8 cellular contexts compared by ENCODE assay signal in genomic region chr5:159337291-159337974, GRCh38. TPM values are rescaled to one million over a fixed set of nuclear protein-coding genes. Genes with fewer than 3 reads are reported as not detected.
DNase-seq lines count a peak whose midpoint lies in the region; FAIRE-seq lines count a peak whose summit lies in the region.

No MANE protein-coding gene starts in this region.

- H3K9me3 ChIP-seq in neuronal stem cell (replicated peaks in 1 of 2; ENCODE audit: control insufficient read depth in 2 of 2, insufficient read depth in 1 of 2, low read depth in 1 of 2, low read length in 2 of 2), result no peaks in the 10 kb centered on the region

- H2AK5ac ChIP-seq in mesendoderm (ENCODE audit: low read length) (no peak overlapping the region), neuronal stem cell (ENCODE audit: low read depth, low read length) (no peak overlapping the region)

- H3K4me3 ChIP-seq in mesendoderm (ENCODE audit: low read length) (no peak overlapping the region), neuronal stem cell (ENCODE audit: low read length in 2 of 2) (no peak overlapping the region)

- H3K56ac ChIP-seq in mesendoderm (ENCODE audit: low read length), result no peak overlapping the region

- H3K4me2 ChIP-seq in mesendoderm (ENCODE audit: low read length) (no peak overlapping the region), neuronal stem cell (ENCODE audit: insufficient read depth, low read length, poor library complexity, severe bottlenecking) (no peak overlapping the region)

- no peak overlapping the region for H3K4ac ChIP-seq in mesendoderm (ENCODE audit: low read depth, low read length)
- H3K4ac ChIP-seq in neuronal stem cell (ENCODE audit: low read length), result no peak overlapping the region

- peaks cover 83% of the 10 kb centered on the region for H3K4me1 Mint-ChIP-seq in activated naive CD4-positive, alpha-beta T cell treated with anti-CD3 and anti-CD28 coated beads, Interleukin-2, amount 10 ng/mL, durations not matched to agents 7 days and 5 days

- H3K23ac ChIP-seq in mesendoderm (ENCODE audit: low read length), result no peak overlapping the region
- H3K23ac ChIP-seq in neuronal stem cell (ENCODE audit: low read depth, low read length, poor library complexity), result no peak overlapping the region

- H2BK5ac ChIP-seq in mesendoderm (ENCODE audit: low read length), result no peak overlapping the region
- H2BK5ac ChIP-seq in neuronal stem cell (ENCODE audit: low read length), result no peak overlapping the region

- no peaks in the 10 kb centered on the region for H3K79me2 ChIP-seq in mesendoderm (ENCODE audit: control insufficient read depth, insufficient read depth, low read length)

- H3K27ac Mint-ChIP-seq in activated naive CD4-positive, alpha-beta T cell treated with anti-CD3 and anti-CD28 coated beads, Interleukin-2, amount 10 ng/mL, durations not matched to agents 7 days and 5 days, result peak overlapping the region; percentile 97

- H2BK120ac ChIP-seq in mesendoderm (ENCODE audit: low read depth, low read length), result no peak overlapping the region
- no peak overlapping the region for H2BK120ac ChIP-seq in neuronal stem cell (ENCODE audit: low read depth, low read length)

- H3K4me1 ChIP-seq in mesendoderm (ENCODE audit: control insufficient read depth, low read depth, low read length) (no peaks in the 10 kb centered on the region), neuronal stem cell (ENCODE audit: control insufficient read depth in 2 of 2, insufficient read depth in 1 of 2, low read depth in 1 of 2, low read length in 2 of 2) (no peaks in the 10 kb centered on the region)

- no peak overlapping the region for H2BK12ac ChIP-seq in neuronal stem cell (ENCODE audit: low read length)

- no peak overlapping the region for H4K91ac ChIP-seq in neuronal stem cell (ENCODE audit: low read depth, low read length, poor library complexity)

- WGBS in mesendoderm (ENCODE audit: extremely low coverage, insufficient coverage, low lambda C conversion rate), result no CpG with 5 or more reads among the region's 1 CpG
- no CpG with 5 or more reads among the region's 1 CpG for WGBS in neuronal stem cell (ENCODE audit: extremely low coverage in 2 of 2, insufficient read length in 2 of 2, insufficient replicate concordance in 1 of 2), 2 donors

- peaks cover 3% of the 10 kb centered on the region for H3K27me3 Mint-ChIP-seq in activated naive CD4-positive, alpha-beta T cell treated with anti-CD3 and anti-CD28 coated beads, Interleukin-2, amount 10 ng/mL, durations not matched to agents 7 days and 5 days

- DNase-seq in GF-D8 (lab: John Stamatoyannopoulos, UW) (peak; percentile 62), RCC 7860 (ENCODE audit: low spot score) (peak; percentile 54), mesendoderm (peak; percentile 12), NK-92 (lab: John Stamatoyannopoulos, UW; ENCODE audit: unreplicated experiment) (no peak), NCI-H748 treated with DMSO at 0.1 percent for 48 hours (lab: John Stamatoyannopoulos, UW) (no peak), neuronal stem cell (ENCODE audit: low spot score) (no peak), NCI-H2029 (lab: John Stamatoyannopoulos, UW) (no peak)
- peak; percentile 76 for DNase-seq in activated naive CD4-positive, alpha-beta T cell treated with anti-CD3 and anti-CD28 coated beads, Interleukin-2, amount 10 ng/mL, durations not matched to agents 7 days and 5 days

- H4K8ac ChIP-seq in mesendoderm (ENCODE audit: low read depth, low read length) (no peak overlapping the region), neuronal stem cell (ENCODE audit: low read depth, low read length) (no peak overlapping the region)

- no peak overlapping the region for H3K18ac ChIP-seq in mesendoderm (ENCODE audit: low read length)
- no peak overlapping the region for H3K18ac ChIP-seq in neuronal stem cell (ENCODE audit: low read length)

- H3K27me3 ChIP-seq in mesendoderm (ENCODE audit: insufficient read depth, low read length, poor library complexity) (no peaks in the 10 kb centered on the region), neuronal stem cell (ENCODE audit: control insufficient read depth in 3 of 3, insufficient read depth in 3 of 3, low read depth in 1 of 3, low read length in 3 of 3) (peaks cover 0 to 4% (median 0%) of the 10 kb centered on the region in 3 experiments)

- FAIRE-seq in RCC 7860 (lab: Jason Lieb, UNC), result peak; percentile 77

- H3K36me3 ChIP-seq in mesendoderm (ENCODE audit: control insufficient read depth, insufficient read depth, low read length), result no peaks in the 10 kb centered on the region
- no peaks in the 10 kb centered on the region for H3K36me3 ChIP-seq in neuronal stem cell (replicated peaks in 1 of 2; ENCODE audit: control insufficient read depth in 2 of 2, insufficient read depth in 2 of 2, low read length in 2 of 2)

- H3K79me1 ChIP-seq in mesendoderm (ENCODE audit: low read length) (no peaks in the 10 kb centered on the region), neuronal stem cell (ENCODE audit: low read depth, low read length) (no peaks in the 10 kb centered on the region)

- H2BK15ac ChIP-seq in mesendoderm (replicated peaks; ENCODE audit: low read depth) (no peak overlapping the region), neuronal stem cell (ENCODE audit: low read length) (no peak overlapping the region)

- H4K5ac ChIP-seq in mesendoderm (ENCODE audit: low read length), result no peak overlapping the region

- no peak overlapping the region for H3K14ac ChIP-seq in neuronal stem cell (ENCODE audit: low read length)

- no peak overlapping the region for H3K9ac ChIP-seq in mesendoderm (ENCODE audit: low read length)
- no peak overlapping the region for H3K9ac ChIP-seq in neuronal stem cell (ENCODE audit: low read depth, low read length, poor library complexity)

- peak overlapping the region; percentile 33 for H3K4me3 Mint-ChIP-seq in activated naive CD4-positive, alpha-beta T cell treated with anti-CD3 and anti-CD28 coated beads, Interleukin-2, amount 10 ng/mL, durations not matched to agents 7 days and 5 days

- H3K9me3 Mint-ChIP-seq in activated naive CD4-positive, alpha-beta T cell treated with anti-CD3 and anti-CD28 coated beads, Interleukin-2, amount 10 ng/mL, durations not matched to agents 7 days and 5 days, result peaks cover 21% of the 10 kb centered on the region

- H2AFZ ChIP-seq in neuronal stem cell (ENCODE audit: low read length), result no peak overlapping the region

- CTCF ChIA-PET in activated naive CD4-positive, alpha-beta T cell treated with anti-CD3 and anti-CD28 coated beads, Interleukin-2, amount 10 ng/mL, durations not matched to agents 7 days and 5 days (lab: Charles Lee), result interaction anchor here (0.6 to 2.0 kb wide), 4 partner anchors 74 to 906 kb away, joined by 3 to 9 read pairs (median 3); no protein-coding TSS in a partner anchor

- peaks cover 31% of the 10 kb centered on the region for H3K36me3 Mint-ChIP-seq in activated naive CD4-positive, alpha-beta T cell treated with anti-CD3 and anti-CD28 coated beads, Interleukin-2, amount 10 ng/mL, durations not matched to agents 7 days and 5 days

- no peak overlapping the region for H3K27ac ChIP-seq in mesendoderm (ENCODE audit: low read depth, low read length)
- H3K27ac ChIP-seq in neuronal stem cell (replicated peaks; ENCODE audit: low read length), result no peak overlapping the region

RNA-seq across cellular contexts. Expression of gene IL12B, which starts 7.1 kb away (rescaled TPM):
- 0.01 TPM for polyA plus RNA-seq in mesendoderm (2013, experiment 1 of 2)
- polyA plus RNA-seq in mesendoderm (2013, experiment 2 of 2), result 0.03 TPM
- not detected for polyA plus RNA-seq in neuronal stem cell (2013, experiment 1 of 2)
- not detected for polyA plus RNA-seq in neuronal stem cell (2013, experiment 2 of 2)

Comparison
In these comparisons a context has a peak if more than half of its experiments do, and no peak if none do; other contexts are left out.
1. DNase-seq: peak in GF-D8 (single experiment), RCC 7860 (single experiment), activated naive CD4-positive, alpha-beta T cell treated with anti-CD3 and anti-CD28 coated beads, Interleukin-2, amount 10 ng/mL, durations not matched to agents 7 days and 5 days (single experiment) and mesendoderm (single experiment); none in NK-92 (single experiment), NCI-H748 treated with DMSO at 0.1 percent for 48 hours (single experiment), neuronal stem cell (single experiment) and NCI-H2029 (single experiment).